Comparison of ENCODE assay signal across 25 cellular contexts in the genomic region with DNA sequence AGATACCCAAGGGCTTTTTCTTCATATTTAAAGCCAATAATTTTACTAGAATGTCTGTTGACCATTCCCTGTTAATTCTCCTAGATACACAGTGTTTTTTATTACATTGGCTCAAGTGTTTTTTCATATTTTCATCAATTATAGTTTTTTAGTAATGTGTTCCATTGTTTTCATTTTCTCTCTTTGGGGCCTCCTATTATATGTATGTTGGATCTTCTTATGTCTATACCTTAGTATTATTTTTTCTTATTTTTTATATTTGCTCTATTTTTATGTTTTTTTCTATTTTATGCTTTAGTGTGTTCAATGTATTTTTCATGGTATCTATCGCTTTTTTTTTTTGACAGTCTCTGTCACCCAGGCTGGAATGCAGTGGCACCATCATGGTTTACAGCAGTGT.
"Had no signal": no experiment of that assay in that cellular context is flagged by ENCODE, and none has a peak within 500 bp of the region (broad histone marks: within the 10 kb centered on the region; RNA-seq: fewer than 3 reads in every experiment).

No MANE protein-coding gene starts in this region.

- H3K27me3 ChIP-seq: foreskin keratinocyte, stomach, suprapubic skin, transverse colon had no signal

- H3K27ac ChIP-seq: foreskin keratinocyte, lower lobe of right lung, stomach, suprapubic skin, transverse colon had no signal

- H3K36me3 ChIP-seq: lower lobe of right lung had no signal

- H3K27ac Mint-ChIP-seq: activated naive CD4-positive, alpha-beta T cell treated with anti-CD3 and anti-CD28 coated beads, Interleukin-2, amount 10 ng/mL, durations not matched to agents 7 days and 5 days; stimulated activated memory B cell treated with anti-CD40 and anti-IgM and Interleukin-4, amounts not matched to agents 10 μg/mL and 1 μg/mL and 100 μg/mL, for 72 hours had no signal

- DNase-seq: activated CD4-positive, alpha-beta T cell treated with anti-CD3 and anti-CD28 coated beads for 1 hour; activated CD4-positive, alpha-beta T cell treated with anti-CD3 and anti-CD28 coated beads, Interleukin-2, amount 50 U/mL, for 4 hours; activated CD8-positive, alpha-beta memory T cell treated with anti-CD3 and anti-CD28 coated beads for 24 hours; activated CD8-positive, alpha-beta memory T cell treated with anti-CD3 and anti-CD28 coated beads, Interleukin-2, amount 50 U/mL, for 48 hours; activated effector memory CD4-positive, alpha-beta T cell treated with anti-CD3 and anti-CD28 coated beads, Interleukin-2, amount 50 U/mL, for 16 hours; activated naive CD4-positive, alpha-beta T cell treated with anti-CD3 and anti-CD28 coated beads, Interleukin-2, amount 10 ng/mL, durations not matched to agents 7 days and 5 days; activated T-cell treated with anti-CD3 and anti-CD28 coated beads, Interleukin-2, amount 50 U/mL, for 4 hours; aorta; effector CD4-positive, alpha-beta T cell; foreskin keratinocyte; lower lobe of right lung; mesendoderm; mucosa of descending colon; naive B cell; small intestine; stimulated activated CD4-positive, alpha-beta T cell treated with anti-CD3 and anti-CD28 coated beads, Interleukin-2, amount 100 ng/mL, for 24 hours; stomach; transverse colon had no signal

- H3K4me1 ChIP-seq: foreskin keratinocyte, suprapubic skin, transverse colon had no signal

- ATAC-seq: activated T-cell treated with anti-CD3 and anti-CD28 coated beads, Interleukin-2, amount 50 U/mL, for 4 hours; foreskin keratinocyte; left lobe of liver; lower lobe of right lung; mucosa of descending colon; sciatic nerve; stimulated activated memory B cell treated with anti-CD40 and anti-IgM and Interleukin-4, amounts not matched to agents 10 μg/mL and 1 μg/mL and 100 μg/mL, for 72 hours had no signal

- H3K4me3 ChIP-seq: lower lobe of right lung, mucosa of descending colon, stomach, suprapubic skin, transverse colon had no signal

- H3K4me1 Mint-ChIP-seq: stimulated activated memory B cell treated with anti-CD40 and anti-IgM and Interleukin-4, amounts not matched to agents 10 μg/mL and 1 μg/mL and 100 μg/mL, for 72 hours had no signal

- H3K27me3 Mint-ChIP-seq: activated naive CD4-positive, alpha-beta T cell treated with anti-CD3 and anti-CD28 coated beads, Interleukin-2, amount 10 ng/mL, durations not matched to agents 7 days and 5 days; brain; dendritic cell treated with granulocyte-macrophage colony-stimulating factor and Interleukin-4, amounts not matched to agents 40 ng/mL and 50 ng/mL, for 4 days; naive B cell; stimulated activated memory B cell treated with anti-CD40 and anti-IgM and Interleukin-4, amounts not matched to agents 10 μg/mL and 1 μg/mL and 100 μg/mL, for 72 hours had no signal

- H3K4me3 Mint-ChIP-seq: activated naive CD4-positive, alpha-beta T cell treated with anti-CD3 and anti-CD28 coated beads, Interleukin-2, amount 10 ng/mL, durations not matched to agents 7 days and 5 days; activated T-cell treated with anti-CD3 and anti-CD28 coated beads, Interleukin-2, amount 50 U/mL, for 4 hours; dendritic cell treated with granulocyte-macrophage colony-stimulating factor and Interleukin-4, amounts not matched to agents 40 ng/mL and 50 ng/mL, for 4 days; neural crest cell; stimulated activated memory B cell treated with anti-CD40 and anti-IgM and Interleukin-4, amounts not matched to agents 10 μg/mL and 1 μg/mL and 100 μg/mL, for 72 hours had no signal
